Comparison of ENCODE assay signal across 31 cellular contexts in genomic region chr2:148007219-148007900, GRCh38.
"Had no signal": no experiment of that assay in that cellular context is flagged by ENCODE, and none has a peak within 500 bp of the region (broad histone marks: within the 10 kb centered on the region; RNA-seq: fewer than 3 reads in every experiment).

No MANE protein-coding gene starts in this region.

- H3K27ac ChIP-seq: neural progenitor cell, ovary, parathyroid adenoma, psoas muscle, skin epidermis, spleen, thoracic aorta, thyroid gland, tibial nerve, upper lobe of right lung, uterus had no signal

- H3K9me3 ChIP-seq: ovary, thyroid gland, uterus had no signal

- H3K4me1 Mint-ChIP-seq: nephron, neural progenitor cell had no signal

- H3K27me3 Mint-ChIP-seq: naive thymus-derived CD4-positive, alpha-beta T cell; progenitor cell of endocrine pancreas; stimulated activated memory B cell treated with anti-CD40 and anti-IgM and Interleukin-4, amounts not matched to agents 10 μg/mL and 1 μg/mL and 100 μg/mL, for 72 hours; stimulated activated naive CD8-positive, alpha-beta T cell treated with anti-CD3 and anti-CD28 coated beads, Interleukin-15, amount 100 ng/mL, for 72 hours had no signal

- H3K4me3 Mint-ChIP-seq: naive thymus-derived CD4-positive, alpha-beta T cell; natural killer cell; nephron; neural progenitor cell; stimulated activated memory B cell treated with anti-CD40 and anti-IgM and Interleukin-4, amounts not matched to agents 10 μg/mL and 1 μg/mL and 100 μg/mL, for 72 hours; stimulated activated naive CD8-positive, alpha-beta T cell treated with anti-CD3 and anti-CD28 coated beads, Interleukin-15, amount 100 ng/mL, for 72 hours had no signal

- H3K4me1 ChIP-seq: neural progenitor cell, parathyroid adenoma, thyroid gland, upper lobe of right lung, uterus had no signal

- DNase-seq: naive thymus-derived CD4-positive, alpha-beta T cell; natural killer cell; occipital lobe; ovary; posterior cingulate gyrus; psoas muscle; spleen; stimulated activated CD4-positive, alpha-beta T cell treated with anti-CD3 and anti-CD28 coated beads, Interleukin-12 subunit alpha, Interleukin-12 subunit beta, amount 100 ng/mL, for 4 hours; stimulated activated CD4-positive, alpha-beta T cell treated with anti-CD3 and anti-CD28 coated beads, Interleukin-1b, Interleukin-23, amount 100 ng/mL, for 48 hours; stimulated activated CD4-positive, alpha-beta T cell treated with anti-CD3 and anti-CD28 coated beads, Interleukin-4, amount 100 ng/mL, for 1 hour; stimulated activated CD4-positive, alpha-beta T cell treated with anti-CD3 and anti-CD28 coated beads, Interleukin-4, amount 100 ng/mL, for 4 hours; stimulated activated CD8-positive, alpha-beta memory T cell treated with anti-CD3 and anti-CD28 coated beads, Interleukin-4, amount 100 ng/mL, for 48 hours; stimulated activated naive CD4-positive, alpha-beta T cell; stimulated activated naive CD8-positive, alpha-beta T cell treated with anti-CD3 and anti-CD28 coated beads, Interleukin-15, amount 100 ng/mL, for 72 hours; stimulated activated naive CD8-positive, alpha-beta T cell treated with anti-CD3 and anti-CD28 coated beads, Interleukin-15, Interleukin-2, amounts not matched to agents 100 U/mL and 50 U/mL, for 24 hours; substantia nigra; thyroid gland; trophoblast cell; upper lobe of right lung; uterus had no signal

- H3K4me3 ChIP-seq: neural progenitor cell, ovary, psoas muscle, skin epidermis, smooth muscle cell, spleen, thoracic aorta, thyroid gland, tibial nerve, upper lobe of right lung, uterus had no signal

- H3K27me3 ChIP-seq: neural progenitor cell, ovary, spleen, thyroid gland, tibial nerve, upper lobe of right lung, uterus had no signal

- H3K4me2 ChIP-seq: neural progenitor cell, smooth muscle cell had no signal

- ATAC-seq: naive thymus-derived CD4-positive, alpha-beta T cell; natural killer cell; psoas muscle; right cardiac atrium; sciatic nerve; stimulated activated memory B cell treated with anti-CD40 and anti-IgM and Interleukin-4, amounts not matched to agents 10 μg/mL and 1 μg/mL and 100 μg/mL, for 72 hours; stimulated activated naive CD8-positive, alpha-beta T cell treated with anti-CD3 and anti-CD28 coated beads, Interleukin-15, amount 100 ng/mL, for 72 hours; stimulated activated naive CD8-positive, alpha-beta T cell treated with anti-CD3 and anti-CD28 coated beads, Interleukin-15, Interleukin-2, amounts not matched to agents 100 U/mL and 50 U/mL, for 24 hours; upper lobe of right lung had no signal

- H3K27ac Mint-ChIP-seq: naive thymus-derived CD4-positive, alpha-beta T cell; natural killer cell; nephron; neural progenitor cell; stimulated activated memory B cell treated with anti-CD40 and anti-IgM and Interleukin-4, amounts not matched to agents 10 μg/mL and 1 μg/mL and 100 μg/mL, for 72 hours; stimulated activated naive CD8-positive, alpha-beta T cell treated with anti-CD3 and anti-CD28 coated beads, Interleukin-15, amount 100 ng/mL, for 72 hours had no signal

- H3K36me3 ChIP-seq: neural progenitor cell, ovary, thoracic aorta, thyroid gland, upper lobe of right lung, uterus had no signal
